19 cellular contexts compared by ENCODE assay signal in the genomic region with DNA sequence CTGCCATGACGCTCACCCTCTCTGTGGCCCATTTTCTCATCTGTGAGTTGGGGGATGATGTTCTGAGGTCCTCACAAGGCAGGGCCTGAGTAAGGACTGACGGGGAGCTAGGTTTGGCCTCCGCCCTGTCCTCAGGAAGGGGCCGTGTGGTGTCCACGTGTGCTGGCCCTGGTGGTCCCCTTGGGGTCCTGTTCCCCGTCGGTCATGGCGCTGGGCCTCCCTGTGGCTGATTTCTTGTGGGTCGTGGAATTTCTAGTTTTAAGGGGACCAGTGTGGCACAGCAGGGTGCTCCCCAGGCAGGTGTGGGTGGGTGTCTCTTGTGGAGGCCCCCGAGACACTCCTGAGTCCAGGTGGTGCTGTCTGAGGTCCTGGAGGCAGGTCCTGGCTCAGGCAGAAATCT. TPM values are rescaled to one million over a fixed set of nuclear protein-coding genes. Genes with fewer than 3 reads are reported as not detected.
"Had no signal": no experiment of that assay in that cellular context is flagged by ENCODE, and none has a peak within 500 bp of the region (broad histone marks: within the 10 kb centered on the region; RNA-seq: fewer than 3 reads in every experiment).

No MANE protein-coding gene starts in this region.

- H3K36me3 ChIP-seq: left lung had no signal

- H3K4me3 ChIP-seq: dorsolateral prefrontal cortex, hepatocyte, left lung had no signal

- H3K27me3 ChIP-seq: dorsolateral prefrontal cortex, hepatocyte, left lung had no signal

- H3K9me3 ChIP-seq: left lung had no signal

- ATAC-seq: activated CD8-positive, alpha-beta T cell treated with anti-CD3 and anti-CD28 coated beads for 36 hours; activated T-cell treated with anti-CD3 and anti-CD28 coated beads, Interleukin-2, amount 50 U/mL, for 4 hours; left lung; natural killer cell; T-helper 17 cell had no signal

- H3K27ac ChIP-seq: hepatocyte, left lung had no signal

- DNase-seq: activated B cell treated with CpG ODN at 0.5 μM for 24 hours; activated CD4-positive, alpha-beta T cell treated with anti-CD3 and anti-CD28 coated beads for 48 hours; activated CD8-positive, alpha-beta T cell treated with anti-CD3 and anti-CD28 coated beads for 36 hours; activated T-cell treated with anti-CD3 and anti-CD28 coated beads, Interleukin-2, amount 50 U/mL, for 4 hours; anterior cingulate cortex; dorsolateral prefrontal cortex; endodermal cell; islet precursor cell; mesendoderm; natural killer cell; nucleus accumbens; T-helper 17 cell had no signal

RNA-seq across cellular contexts. Expression of a gene that starts 5.9 kb away (rescaled TPM):
- total RNA-seq: activated B cell treated with CpG ODN at 0.5 μM for 24 hours; activated CD8-positive, alpha-beta T cell treated with anti-CD3 and anti-CD28 coated beads for 36 hours; activated T-cell treated with anti-CD3 and anti-CD28 coated beads, Interleukin-2, amount 50 U/mL, for 4 hours; bronchial epithelial cell; dorsolateral prefrontal cortex; endodermal cell; epithelial cell of proximal tubule; left lung; natural killer cell; sciatic nerve; T-helper 17 cell; temporal lobe; urinary bladder had no signal
